ENCODE assay signal across 11 cellular contexts in the genomic region with DNA sequence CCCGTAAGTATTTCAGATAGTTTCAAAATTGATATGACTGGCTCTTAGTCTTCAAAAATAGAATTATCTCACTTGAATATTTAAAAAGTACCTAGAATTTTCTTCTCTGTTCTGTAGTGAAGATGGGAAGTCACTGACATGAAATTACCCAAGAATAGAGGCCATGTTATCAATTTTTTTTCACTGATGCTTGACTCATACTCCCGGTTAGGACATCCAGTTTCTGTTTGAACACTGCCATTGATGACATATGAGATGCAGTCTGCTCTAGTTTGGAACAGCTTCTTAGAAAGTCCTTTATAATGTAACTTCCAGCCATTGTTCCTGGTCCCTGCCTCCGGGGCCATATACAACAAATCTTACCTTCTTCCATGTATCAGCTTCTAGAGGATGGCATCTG. TPM values are rescaled to one million over a fixed set of nuclear protein-coding genes. Genes with fewer than 3 reads are reported as not detected.
DNase-seq lines count a peak whose midpoint lies in the region; ATAC-seq and TF ChIP-seq lines count a peak whose summit lies in the region.
"Had no signal": no experiment of that assay in that cellular context is flagged by ENCODE, and none has a peak within 500 bp of the region (broad histone marks: within the 10 kb centered on the region; RNA-seq: fewer than 3 reads in every experiment).

No MANE protein-coding gene starts in this region.

- no peak overlapping the region for H2BK120ac ChIP-seq in neuronal stem cell (ENCODE audit: low read depth, low read length)

- H3K4me3 Mint-ChIP-seq in natural killer cell treated with Interleukin-12 subunit alpha and Interleukin-12 subunit beta and Interleukin-15 and Interleukin-18, amount 100 ng/mL, for 72 hours = peak overlapping the region; percentile 55
- H3K4me3 Mint-ChIP-seq in natural killer cell = no peak overlapping the region

- no peak overlapping the region for H3K4ac ChIP-seq in neuronal stem cell (ENCODE audit: low read length)

- H3K27me3 ChIP-seq in neuronal stem cell (ENCODE audit: control insufficient read depth in 3 of 3, insufficient read depth in 3 of 3, low read depth in 1 of 3, low read length in 3 of 3) (no peaks in the 10 kb centered on the region), MG63 (no peaks in the 10 kb centered on the region)

- H3K14ac ChIP-seq in neuronal stem cell (ENCODE audit: low read length) = no peak overlapping the region

- ATAC-seq in natural killer cell treated with Interleukin-12 subunit alpha and Interleukin-12 subunit beta and Interleukin-15 and Interleukin-18, amount 100 ng/mL, for 72 hours = peak; percentile 83 to 93
- ATAC-seq in natural killer cell = no peak
- ATAC-seq in HG02981 (IDR thresholded peaks at IDR 0.05; ENCODE audit: unreplicated experiment) = peak; percentile 80

- H3K9me3 ChIP-seq in neuronal stem cell (replicated peaks in 1 of 2; ENCODE audit: control insufficient read depth in 2 of 2, insufficient read depth in 1 of 2, low read depth in 1 of 2, low read length in 2 of 2) (no peaks in the 10 kb centered on the region), MG63 (no peaks in the 10 kb centered on the region)
- H3K9me3 ChIP-seq: thoracic aorta had no signal

- H4K91ac ChIP-seq in neuronal stem cell (ENCODE audit: low read depth, low read length, poor library complexity) = no peak overlapping the region

- H3K23ac ChIP-seq in neuronal stem cell (ENCODE audit: low read depth, low read length, poor library complexity) = no peak overlapping the region

- intact Hi-C loops in natural killer cell (cut with micrococcal nuclease) = no loop called here

- no peak overlapping the region for H2BK15ac ChIP-seq in neuronal stem cell (ENCODE audit: low read length)

- H3K4me3 ChIP-seq in epithelial cell of esophagus (ENCODE audit: low read length) (no peak overlapping the region), neuronal stem cell (ENCODE audit: low read length in 2 of 2) (no peak overlapping the region), MG63 (no peak overlapping the region)
- H3K4me3 ChIP-seq: thoracic aorta had no signal

- TF ChIP-seq CTCF in natural killer cell (IDR thresholded peaks at IDR 0.05) (no peak), epithelial cell of esophagus (IDR thresholded peaks at IDR 0.05; ENCODE audit: insufficient read depth, low read depth, low read length, missing control alignments) (no peak)

- H3K4me1 ChIP-seq in neuronal stem cell (ENCODE audit: control insufficient read depth in 2 of 2, insufficient read depth in 1 of 2, low read depth in 1 of 2, low read length in 2 of 2) = no peaks in the 10 kb centered on the region

- H2AFZ ChIP-seq in neuronal stem cell (ENCODE audit: low read length) = no peak overlapping the region

- no peak overlapping the region for H3K4me2 ChIP-seq in neuronal stem cell (ENCODE audit: insufficient read depth, low read length, poor library complexity, severe bottlenecking)

- H3K18ac ChIP-seq in neuronal stem cell (ENCODE audit: low read length) = no peak overlapping the region

- peaks cover 7% of the 10 kb centered on the region for H3K9me3 Mint-ChIP-seq in natural killer cell treated with Interleukin-12 subunit alpha and Interleukin-12 subunit beta and Interleukin-15 and Interleukin-18, amount 100 ng/mL, for 72 hours
- no peaks in the 10 kb centered on the region for H3K9me3 Mint-ChIP-seq in natural killer cell

- peak overlapping the region; percentile 90 to 94 for H3K27ac Mint-ChIP-seq in natural killer cell treated with Interleukin-12 subunit alpha and Interleukin-12 subunit beta and Interleukin-15 and Interleukin-18, amount 100 ng/mL, for 72 hours
- H3K27ac Mint-ChIP-seq in natural killer cell = no peak overlapping the region

- no peak overlapping the region for H3K9ac ChIP-seq in neuronal stem cell (ENCODE audit: low read depth, low read length, poor library complexity)

- no CpG with 5 or more reads among the region's 3 CpGs for WGBS in neuronal stem cell (ENCODE audit: extremely low coverage in 2 of 2, insufficient read length in 2 of 2, insufficient replicate concordance in 1 of 2), 2 donors

- DNase-seq in natural killer cell treated with Interleukin-12 subunit alpha and Interleukin-12 subunit beta and Interleukin-15 and Interleukin-18, amount 100 ng/mL, for 72 hours (ENCODE audit: low spot score) = peak; percentile 66
- DNase-seq in natural killer cell (no peak), epithelial cell of esophagus (ENCODE audit: low read depth) (peak; percentile 90), neuronal stem cell (ENCODE audit: low spot score) (no peak), MG63 (no peak), NCI-H1436 (lab: John Stamatoyannopoulos, UW) (no peak)
- DNase-seq in effector CD4-positive, alpha-beta T cell = no peak
- DNase-seq: activated CD8-positive, alpha-beta memory T cell treated with anti-CD3 and anti-CD28 coated beads, Interleukin-2, amount 50 U/mL, for 4 hours; NK-92 treated with Interleukin-12 subunit alpha and Interleukin-12 subunit beta, amount 100 ng/mL, for 24 hours had no signal

- no peak overlapping the region for H3K27ac ChIP-seq in neuronal stem cell (replicated peaks; ENCODE audit: low read length)
- H3K27ac ChIP-seq: thoracic aorta had no signal

- peaks cover 52 to 59% of the 10 kb centered on the region in 2 donors for H3K4me1 Mint-ChIP-seq in natural killer cell treated with Interleukin-12 subunit alpha and Interleukin-12 subunit beta and Interleukin-15 and Interleukin-18, amount 100 ng/mL, for 72 hours (ENCODE audit: low read depth in 2 of 2)
- H3K4me1 Mint-ChIP-seq in natural killer cell = no peaks in the 10 kb centered on the region

- H2BK5ac ChIP-seq in neuronal stem cell (ENCODE audit: low read length) = no peak overlapping the region

- no peaks in the 10 kb centered on the region for H3K79me1 ChIP-seq in neuronal stem cell (ENCODE audit: low read depth, low read length)

- H4K8ac ChIP-seq in neuronal stem cell (ENCODE audit: low read depth, low read length) = no peak overlapping the region

- H2BK12ac ChIP-seq in neuronal stem cell (ENCODE audit: low read length) = no peak overlapping the region

- H3K36me3 ChIP-seq in neuronal stem cell (replicated peaks in 1 of 2; ENCODE audit: control insufficient read depth in 2 of 2, insufficient read depth in 2 of 2, low read length in 2 of 2) (peaks cover 0 to 9% of the 10 kb centered on the region in 2 donors), MG63 (peaks cover 37% of the 10 kb centered on the region)
- H3K36me3 ChIP-seq: thoracic aorta had no signal

- H3K27me3 Mint-ChIP-seq in natural killer cell treated with Interleukin-12 subunit alpha and Interleukin-12 subunit beta and Interleukin-15 and Interleukin-18, amount 100 ng/mL, for 72 hours = no peaks in the 10 kb centered on the region
- no peaks in the 10 kb centered on the region for H3K27me3 Mint-ChIP-seq in natural killer cell (ENCODE audit: low read depth in 2 of 2)

- H3K36me3 Mint-ChIP-seq in natural killer cell treated with Interleukin-12 subunit alpha and Interleukin-12 subunit beta and Interleukin-15 and Interleukin-18, amount 100 ng/mL, for 72 hours = peaks cover 20% of the 10 kb centered on the region
- H3K36me3 Mint-ChIP-seq in natural killer cell = no peaks in the 10 kb centered on the region

- H2AK5ac ChIP-seq in neuronal stem cell (ENCODE audit: low read depth, low read length) = no peak overlapping the region

RNA-seq across cellular contexts. Expression of gene MAP3K20, which starts 26.0 kb away (rescaled TPM):
- total RNA-seq in natural killer cell treated with Interleukin-12 subunit alpha and Interleukin-12 subunit beta and Interleukin-15 and Interleukin-18, amount 100 ng/mL, for 72 hours = 10 to 100 TPM; 30.1 to 76.8 TPM
- total RNA-seq in natural killer cell = 1 to 10 TPM; 1.6 to 3.0 (median 2.5) TPM
- polyA plus RNA-seq in neuronal stem cell (2013, experiment 1 of 2) = 11.2 TPM
- polyA plus RNA-seq in neuronal stem cell (2013, experiment 2 of 2) = 11.8 TPM
- total RNA-seq in MG63 (2014; rRNA removed; shearing (Covaris generic); ENCODE audit: low replicate concordance) = 32.8 and 53.5 TPM in 2 replicates

Comparison
In these comparisons a context has a peak if more than half of its experiments do, and no peak if none do; other contexts are left out.
1. ATAC-seq: peak in natural killer cell treated with Interleukin-12 subunit alpha and Interleukin-12 subunit beta and Interleukin-15 and Interleukin-18, amount 100 ng/mL, for 72 hours (2 of 2) and HG02981 (single experiment); none in natural killer cell (0 of 3).
2. DNase-seq: peak in natural killer cell treated with Interleukin-12 subunit alpha and Interleukin-12 subunit beta and Interleukin-15 and Interleukin-18, amount 100 ng/mL, for 72 hours (single experiment) and epithelial cell of esophagus (single experiment); none in natural killer cell (single experiment), neuronal stem cell (single experiment), MG63 (single experiment), NCI-H1436 (single experiment) and effector CD4-positive, alpha-beta T cell (single experiment).
3. H3K27ac Mint-ChIP-seq: peak in natural killer cell treated with Interleukin-12 subunit alpha and Interleukin-12 subunit beta and Interleukin-15 and Interleukin-18, amount 100 ng/mL, for 72 hours (2 of 2); none in natural killer cell (0 of 2).